In the genomic region with DNA sequence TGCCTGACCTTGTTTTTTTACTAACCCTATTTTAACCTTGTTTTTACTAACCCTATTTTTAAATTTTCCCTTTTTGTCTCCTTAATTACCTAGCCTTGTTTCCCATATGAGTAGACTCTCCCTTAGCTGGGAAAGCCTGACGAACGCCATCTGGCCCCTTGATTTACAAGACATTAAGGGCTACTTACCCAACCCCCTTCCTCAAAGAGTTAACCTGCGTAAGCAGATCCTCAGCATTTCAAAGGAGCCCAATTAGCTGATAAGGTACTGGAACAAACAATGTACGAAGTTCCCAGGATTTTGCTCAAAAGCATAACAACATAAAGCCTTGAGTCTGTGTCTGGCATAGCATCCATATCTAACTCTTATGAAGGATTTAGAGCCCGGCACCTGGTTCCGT, we compare ENCODE assay signal across 1 cellular context.
TF ChIP-seq lines count a peak whose summit lies in the region.

No MANE protein-coding gene starts in this region.

TF ChIP-seq in GM12878, 131 proteins besides CTCF, POLR2A, EP300 and RAD21:
- TF ChIP-seq KAT2A (conservative IDR thresholded peaks at IDR 0.05; ENCODE audit: control insufficient read depth, low read depth, low read length) (no peak), BCLAF1 (IDR thresholded peaks at IDR 0.05) (no peak), SPI1 (IDR thresholded peaks at IDR 0.05; ENCODE audit: borderline replicate concordance, insufficient read depth, low read depth, low read length) (no peak), WRNIP1 (IDR thresholded peaks at IDR 0.05; ENCODE audit: borderline replicate concordance, low read depth, low read length) (no peak), KDM1A (IDR thresholded peaks at IDR 0.05; ENCODE audit: borderline replicate concordance) (no peak), TCF7 (IDR thresholded peaks at IDR 0.05; ENCODE audit: borderline replicate concordance) (no peak), RBBP5 (conservative IDR thresholded peaks at IDR 0.05) (no peak), ZNF24 (IDR thresholded peaks at IDR 0.05) (no peak), CHD1 (IDR thresholded peaks at IDR 0.05; ENCODE audit: low read depth, low read length) (no peak), SUZ12 (IDR thresholded peaks at IDR 0.05; ENCODE audit: unreplicated experiment) (no peak), KLF5 (IDR thresholded peaks at IDR 0.05; ENCODE audit: partially characterized antibody) (no peak), SMARCA5 (IDR thresholded peaks at IDR 0.05) (no peak), E2F8 (IDR thresholded peaks at IDR 0.05; ENCODE audit: low read depth, partially characterized antibody) (no peak), SMC3 (IDR thresholded peaks at IDR 0.05; ENCODE audit: borderline replicate concordance, low read length) (no peak), CEBPB (IDR thresholded peaks at IDR 0.05; ENCODE audit: borderline replicate concordance in 1 of 2, low read depth in 2 of 2, low read length in 2 of 2) (no peak), LARP7 (IDR thresholded peaks at IDR 0.05) (no peak)
- TF ChIP-seq, protein P1, sequence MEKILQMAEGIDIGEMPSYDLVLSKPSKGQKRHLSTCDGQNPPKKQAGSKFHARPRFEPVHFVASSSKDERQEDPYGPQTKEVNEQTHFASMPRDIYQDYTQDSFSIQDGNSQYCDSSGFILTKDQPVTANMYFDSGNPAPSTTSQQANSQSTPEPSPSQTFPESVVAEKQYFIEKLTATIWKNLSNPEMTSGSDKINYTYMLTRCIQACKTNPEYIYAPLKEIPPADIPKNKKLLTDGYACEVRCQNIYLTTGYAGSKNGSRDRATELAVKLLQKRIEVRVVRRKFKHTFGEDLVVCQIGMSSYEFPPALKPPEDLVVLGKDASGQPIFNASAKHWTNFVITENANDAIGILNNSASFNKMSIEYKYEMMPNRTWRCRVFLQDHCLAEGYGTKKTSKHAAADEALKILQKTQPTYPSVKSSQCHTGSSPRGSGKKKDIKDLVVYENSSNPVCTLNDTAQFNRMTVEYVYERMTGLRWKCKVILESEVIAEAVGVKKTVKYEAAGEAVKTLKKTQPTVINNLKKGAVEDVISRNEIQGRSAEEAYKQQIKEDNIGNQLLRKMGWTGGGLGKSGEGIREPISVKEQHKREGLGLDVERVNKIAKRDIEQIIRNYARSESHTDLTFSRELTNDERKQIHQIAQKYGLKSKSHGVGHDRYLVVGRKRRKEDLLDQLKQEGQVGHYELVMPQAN (conservative IDR thresholded peaks at IDR 0.05), result no peak
